Comparison of ENCODE assay signal across 1 cellular context in genomic region chr6:7882505-7883257, GRCh38.
TF ChIP-seq lines count a peak whose summit lies in the region.

No MANE protein-coding gene starts in this region.

TF ChIP-seq in K562, 482 proteins besides CTCF, POLR2A, EP300 and RAD21 (continued from another document):
- no peak for TF ChIP-seq XRCC4 (IDR thresholded peaks at IDR 0.05; ENCODE audit: extremely low read depth, insufficient read depth, insufficient read length)
- TF ChIP-seq ETS1 (conservative IDR thresholded peaks at IDR 0.05; ENCODE audit: control insufficient read depth, low read depth, low read length) = no peak
- TF ChIP-seq XRCC5 (IDR thresholded peaks at IDR 0.05; ENCODE audit: low read depth, low read length) = no peak
- no peak for TF ChIP-seq YY1 (IDR thresholded peaks at IDR 0.05; ENCODE audit: borderline replicate concordance in 1 of 3, control insufficient read depth in 1 of 3, extremely low read depth in 1 of 3, insufficient read depth in 3 of 3, insufficient read length in 1 of 3, insufficient replicate concordance in 2 of 3, low read depth in 1 of 3, low read length in 2 of 3)
- TF ChIP-seq SREBF1 (IDR thresholded peaks at IDR 0.05; ENCODE audit: borderline replicate concordance, low read depth, low read length) = no peak
- no peak for TF ChIP-seq CXXC5 (CRISPR knock-in tag; IDR thresholded peaks at IDR 0.05)
- TF ChIP-seq FOXP1 (CRISPR knock-in tag; IDR thresholded peaks at IDR 0.05) = no peak
- no peak for TF ChIP-seq ZNF75A (CRISPR knock-in tag; IDR thresholded peaks at IDR 0.05)
- TF ChIP-seq MAFK (IDR thresholded peaks at IDR 0.05; ENCODE audit: low read length) = no peak
- TF ChIP-seq PHF8 (IDR thresholded peaks at IDR 0.05; ENCODE audit: borderline replicate concordance, low read length) = no peak
TF ChIP-seq in K562: peak in this region for 0.
